18 cellular contexts compared by ENCODE assay signal in genomic region chrX:79095441-79096338, GRCh38. TPM values are rescaled to one million over a fixed set of nuclear protein-coding genes. Genes with fewer than 3 reads are reported as not detected.
DNase-seq lines count a peak whose midpoint lies in the region; ATAC-seq, FAIRE-seq and TF ChIP-seq lines count a peak whose summit lies in the region.
"Had no signal": no experiment of that assay in that cellular context is flagged by ENCODE, and none has a peak within 500 bp of the region (broad histone marks: within the 10 kb centered on the region; RNA-seq: fewer than 3 reads in every experiment).

No MANE protein-coding gene starts in this region.

- peaks cover 26% of the 10 kb centered on the region for H3K36me3 Mint-ChIP-seq in activated CD8-positive, alpha-beta T cell treated with anti-CD3 and anti-CD28 coated beads, Interleukin-2, amount 10 ng/mL, durations not matched to agents 7 days and 5 days (ENCODE audit: low read depth)
- H3K36me3 Mint-ChIP-seq in memory B cell (peaks cover 2% of the 10 kb centered on the region), HFFc6 (ENCODE audit: low read depth) (no peaks in the 10 kb centered on the region)

- no peak overlapping the region for H3K14ac ChIP-seq in trophoblast cell (ENCODE audit: low read length)

- in situ Hi-C loops in HepG2 (cut with HindIII; ENCODE audit: extremely low pct_ligation_motif_present, low pct_unique_long_range_greater_than_20kb): no loop called here

- H3K4me3 Mint-ChIP-seq in activated CD8-positive, alpha-beta T cell treated with anti-CD3 and anti-CD28 coated beads, Interleukin-2, amount 10 ng/mL, durations not matched to agents 7 days and 5 days: peak overlapping the region; percentile 60
- H3K4me3 Mint-ChIP-seq in memory B cell (peak overlapping the region; percentile 69), HFFc6 (no peak overlapping the region)

- H3K79me1 ChIP-seq in trophoblast cell (ENCODE audit: low read length): no peaks in the 10 kb centered on the region

- no peak for FAIRE-seq in HepG2 (lab: Jason Lieb, UNC)

- DNase-seq in HepG2 (ENCODE audit: low spot score) (no peak), memory B cell (ENCODE audit: low spot score in 2 of 2) (no peak), trophoblast cell (no peak), HFFc6 (no peak), NCI-H774 (lab: John Stamatoyannopoulos, UW) (no peak)
- peak; percentile 27 for DNase-seq in activated CD8-positive, alpha-beta T cell treated with anti-CD3 and anti-CD28 coated beads, Interleukin-2, amount 10 ng/mL, durations not matched to agents 7 days and 5 days
- DNase-seq: activated CD4-positive, alpha-beta T cell treated with anti-CD3 and anti-CD28 coated beads for 1 hour; DMS79 treated with DMSO at 0.1 percent for 48 hours; mesendoderm; NCI-H187; NCI-H69; occipital lobe; stimulated activated CD4-positive, alpha-beta T cell treated with anti-CD3 and anti-CD28 coated beads, Interleukin-12 subunit alpha, Interleukin-12 subunit beta, amount 100 ng/mL, for 4 hours; thyroid gland had no signal

- no peaks in the 10 kb centered on the region for H4K20me1 ChIP-seq in HepG2 (ENCODE audit: insufficient read depth, low read length)
- H4K20me1 ChIP-seq: BLaER1 had no signal

- H3K9me3 ChIP-seq in liver (ENCODE audit: control insufficient read depth in 4 of 4, low read length in 3 of 4) (no peaks in the 10 kb centered on the region), HepG2 (ENCODE audit: low read length) (no peaks in the 10 kb centered on the region), trophoblast cell (ENCODE audit: insufficient read depth, low read depth, low read length) (no peaks in the 10 kb centered on the region)
- H3K9me3 ChIP-seq: BLaER1, thyroid gland had no signal

- no peak for TF ChIP-seq RAD21 in liver (IDR thresholded peaks at IDR 0.05)
- no peak for TF ChIP-seq RAD21 in HepG2 (CRISPR knock-in tag; IDR thresholded peaks at IDR 0.05)

- no peak overlapping the region for H4K8ac ChIP-seq in trophoblast cell (ENCODE audit: low read depth, low read length)

- no peak overlapping the region for H2BK120ac ChIP-seq in trophoblast cell (ENCODE audit: insufficient read depth, low read length, poor library complexity)

- no peak overlapping the region for H2BK5ac ChIP-seq in trophoblast cell (ENCODE audit: low read depth, low read length, poor library complexity)

- intact Hi-C loops in HepG2 (cut with micrococcal nuclease; ENCODE audit: unreplicated experiment): no loop called here

- no peak overlapping the region for H3K18ac ChIP-seq in trophoblast cell (ENCODE audit: low read length)

- H3K36me3 ChIP-seq in liver (ENCODE audit: control insufficient read depth in 4 of 4, insufficient read depth in 3 of 4, low read depth in 1 of 4, low read length in 3 of 4) (no peaks in the 10 kb centered on the region), HepG2 (replicated peaks in 1 of 2; ENCODE audit: control insufficient read depth in 1 of 2, insufficient read depth in 2 of 2, low read length in 2 of 2) (no peaks in the 10 kb centered on the region), trophoblast cell (ENCODE audit: control insufficient read depth in 1 of 2, insufficient read depth in 2 of 2, low read length in 2 of 2) (no peaks in the 10 kb centered on the region)
- H3K36me3 ChIP-seq: BLaER1, thyroid gland had no signal

- H3K4me1 ChIP-seq in liver (ENCODE audit: control insufficient read depth in 4 of 4, insufficient read depth in 4 of 4, low read length in 3 of 4) (no peaks in the 10 kb centered on the region), HepG2 (ENCODE audit: insufficient read depth, low read length) (no peaks in the 10 kb centered on the region), trophoblast cell (ENCODE audit: control insufficient read depth in 1 of 2, insufficient read depth in 2 of 2, low read length in 2 of 2) (no peaks in the 10 kb centered on the region)
- H3K4me1 ChIP-seq: BLaER1, thyroid gland had no signal

- no peak overlapping the region for H3K23ac ChIP-seq in trophoblast cell (ENCODE audit: low read length)

- H3K27ac ChIP-seq in liver (ENCODE audit: low read depth in 1 of 2, low read length in 2 of 2) (peak overlapping the region in 1 of 2 donors; percentile 20), HepG2 (ENCODE audit: extremely low read length, insufficient read depth, low read length) (no peak overlapping the region), trophoblast cell (ENCODE audit: low read depth, low read length) (no peak overlapping the region)
- H3K27ac ChIP-seq: BLaER1, thyroid gland had no signal

- H3K27ac Mint-ChIP-seq in activated CD8-positive, alpha-beta T cell treated with anti-CD3 and anti-CD28 coated beads, Interleukin-2, amount 10 ng/mL, durations not matched to agents 7 days and 5 days: peak overlapping the region; percentile 90
- H3K27ac Mint-ChIP-seq in memory B cell (peak overlapping the region; percentile 92), HFFc6 (no peak overlapping the region)

- H4K12ac ChIP-seq in trophoblast cell (ENCODE audit: low read depth, low read length): no peak overlapping the region

- TF ChIP-seq CTCF in liver (IDR thresholded peaks at IDR 0.05; ENCODE audit: low read depth, low read length, missing input control) (no peak), HepG2 (CRISPR knock-in tag; IDR thresholded peaks at IDR 0.05) (no peak), HFFc6 (IDR thresholded peaks at IDR 0.05) (no peak)

- H3K9ac ChIP-seq in liver (ENCODE audit: low read depth in 1 of 2, low read length in 2 of 2) (no peak overlapping the region), HepG2 (ENCODE audit: insufficient read depth, low read depth, low read length) (no peak overlapping the region), trophoblast cell (ENCODE audit: low read length) (no peak overlapping the region)
- H3K9ac ChIP-seq: BLaER1 had no signal

- no peak overlapping the region for H3K4ac ChIP-seq in trophoblast cell (ENCODE audit: low read depth, low read length)

- POLR2A ChIA-PET in HepG2 (lab: Yijun Ruan, JAX): no interaction called here
- POLR2A ChIA-PET in activated CD8-positive, alpha-beta T cell treated with anti-CD3 and anti-CD28 coated beads, Interleukin-2, amount 10 ng/mL, durations not matched to agents 7 days and 5 days (lab: Charles Lee): interaction anchor here (0.7 to 2.1 kb wide), 4 partner anchors 12 to 57 kb away, joined by 3 to 18 read pairs (median 6); no protein-coding TSS in a partner anchor

- peaks cover 68% of the 10 kb centered on the region for H3K4me1 Mint-ChIP-seq in activated CD8-positive, alpha-beta T cell treated with anti-CD3 and anti-CD28 coated beads, Interleukin-2, amount 10 ng/mL, durations not matched to agents 7 days and 5 days (ENCODE audit: low read depth)
- H3K4me1 Mint-ChIP-seq in memory B cell (peaks cover 20% of the 10 kb centered on the region), HFFc6 (ENCODE audit: low read depth) (no peaks in the 10 kb centered on the region)

- no peak overlapping the region for H3K4me3 ChIP-seq in liver (ENCODE audit: low read depth in 1 of 3, low read length in 3 of 3)
- no peak overlapping the region for H3K4me3 ChIP-seq in HepG2 (replicated peaks in 1 of 3; ENCODE audit: insufficient read depth in 1 of 3, low read depth in 2 of 3, low read length in 3 of 3)
- no peak overlapping the region for H3K4me3 ChIP-seq in trophoblast cell (ENCODE audit: low read depth, low read length)
- H3K4me3 ChIP-seq: BLaER1, thyroid gland had no signal

- H3K27me3 Mint-ChIP-seq in activated CD8-positive, alpha-beta T cell treated with anti-CD3 and anti-CD28 coated beads, Interleukin-2, amount 10 ng/mL, durations not matched to agents 7 days and 5 days (ENCODE audit: low read depth): no peaks in the 10 kb centered on the region
- H3K27me3 Mint-ChIP-seq in memory B cell (no peaks in the 10 kb centered on the region), HFFc6 (ENCODE audit: insufficient read depth) (no peaks in the 10 kb centered on the region)

- H3K4me2 ChIP-seq in HepG2 (ENCODE audit: low read depth, low read length): no peak overlapping the region
- H3K4me2 ChIP-seq in trophoblast cell (ENCODE audit: low read length): no peak overlapping the region
- H3K4me2 ChIP-seq: BLaER1 had no signal

- H2AK5ac ChIP-seq in trophoblast cell (ENCODE audit: low read length): no peak overlapping the region

- ATAC-seq in HepG2 (no peak), memory B cell (ENCODE audit: low read depth) (no peak), GM18870 (IDR thresholded peaks at IDR 0.05; ENCODE audit: unreplicated experiment) (no peak)
- ATAC-seq in activated CD8-positive, alpha-beta T cell treated with anti-CD3 and anti-CD28 coated beads, Interleukin-2, amount 10 ng/mL, durations not matched to agents 7 days and 5 days: peak; percentile 43

- H4K91ac ChIP-seq in trophoblast cell (ENCODE audit: low read depth, low read length): no peak overlapping the region

- peaks cover 6% of the 10 kb centered on the region for H3K9me3 Mint-ChIP-seq in activated CD8-positive, alpha-beta T cell treated with anti-CD3 and anti-CD28 coated beads, Interleukin-2, amount 10 ng/mL, durations not matched to agents 7 days and 5 days (ENCODE audit: insufficient read depth)
- H3K9me3 Mint-ChIP-seq in memory B cell: peaks cover 6% of the 10 kb centered on the region
- H3K9me3 Mint-ChIP-seq in HFFc6: no peaks in the 10 kb centered on the region

- no TSS peak for BruUV-seq in HepG2 (replicated peaks; lab: Mats Ljungman, UMichigan)

- CTCF ChIA-PET in HepG2 (lab: Yijun Ruan, JAX; ENCODE audit: low intra/inter-chr PET ratio, low total read pairs): no interaction called here
- CTCF ChIA-PET in activated CD8-positive, alpha-beta T cell treated with anti-CD3 and anti-CD28 coated beads, Interleukin-2, amount 10 ng/mL, durations not matched to agents 7 days and 5 days (lab: Charles Lee): interaction anchor here (0.8 to 1.7 kb wide), 6 partner anchors 12 to 150 kb away, joined by 3 to 11 read pairs (median 3); partner anchors contain the start of gene GPR174

- no peak overlapping the region for H2AFZ ChIP-seq in HepG2 (ENCODE audit: low read length)
- H2AFZ ChIP-seq in trophoblast cell (ENCODE audit: insufficient read depth, low read length, poor library complexity): no peak overlapping the region

- no peak for TF ChIP-seq POLR2A in HepG2 (IDR thresholded peaks at IDR 0.05; ENCODE audit: insufficient read depth in 1 of 2, low read depth in 2 of 2, low read length in 2 of 2)

- TF ChIP-seq EP300 in HepG2 (IDR thresholded peaks at IDR 0.05; ENCODE audit: low read depth in 2 of 2, low read length in 2 of 2) (no peak), HepG2 (CRISPR knock-in tag; IDR thresholded peaks at IDR 0.05; ENCODE audit: borderline replicate concordance) (no peak)

- H3K79me2 ChIP-seq in HepG2 (ENCODE audit: insufficient read depth, low read length): no peaks in the 10 kb centered on the region
- H3K79me2 ChIP-seq in trophoblast cell (ENCODE audit: control insufficient read depth, insufficient read depth, low read length, poor library complexity): no peaks in the 10 kb centered on the region

- H2BK12ac ChIP-seq in trophoblast cell (ENCODE audit: low read length): no peak overlapping the region

- H3K27me3 ChIP-seq in liver (ENCODE audit: control insufficient read depth in 4 of 4, insufficient read depth in 4 of 4, low read length in 3 of 4) (peaks cover 0 to 2% (median 0%) of the 10 kb centered on the region in 4 donors), HepG2 (ENCODE audit: control insufficient read depth in 1 of 2, insufficient read depth in 2 of 2, low read length in 2 of 2) (no peaks in the 10 kb centered on the region), trophoblast cell (ENCODE audit: insufficient read depth, low read length) (no peaks in the 10 kb centered on the region)
- H3K27me3 ChIP-seq: thyroid gland had no signal

- WGBS in liver: 62% methylated on average over 3 of the region's 3 CpGs
- 63% methylated on average over 3 of the region's 3 CpGs for WGBS in HepG2 (ENCODE audit: low lambda C conversion rate)
- WGBS in trophoblast cell (ENCODE audit: extremely low coverage, insufficient coverage, insufficient read length): no CpG with 5 or more reads among the region's 3 CpGs

RNA-seq across cellular contexts. Expression of gene GPR174, which starts 48.8 kb away (rescaled TPM):
- 1 to 10 TPM; 1.0 to 1.9 TPM for total RNA-seq in liver
- polyA plus RNA-seq in liver: under 1 TPM; 0.07 to 0.20 TPM
- not detected in 2 replicates for total RNA-seq in HepG2 (2016; rRNA removed; fragmentation: Illumina TruSeq; extraction: Trizol)
- total RNA-seq in HepG2 (2016; cell fraction: cytosol; rRNA removed; fragmentation: Illumina TruSeq; extraction: Trizol; ENCODE audit: low read depth): not detected in 2 replicates
- not detected in 2 replicates for total RNA-seq in HepG2 (2016; cell fraction: insoluble cytoplasmic fraction; rRNA removed; fragmentation: Illumina TruSeq; extraction: Trizol)
- total RNA-seq in HepG2 (2016; cell fraction: membrane; rRNA removed; fragmentation: Illumina TruSeq; extraction: Trizol): not detected in 2 replicates
- not detected in 2 replicates for total RNA-seq in HepG2 (2016; cell fraction: nucleus; rRNA removed; fragmentation: Illumina TruSeq; extraction: Trizol)
- polyA plus RNA-seq in HepG2 (2011; rRNA removed): not detected in 2 replicates
- polyA plus RNA-seq in HepG2 (2011; cell fraction: cytosol; rRNA removed): not detected in 2 replicates
- not detected in 2 replicates for polyA plus RNA-seq in HepG2 (2011; cell fraction: nucleus; rRNA removed)
- polyA plus RNA-seq in HepG2 (2012): not detected in 2 replicates
- polyA plus RNA-seq in HepG2 (2016; cell fraction: cytosol; fragmentation: Illumina TruSeq; extraction: Trizol; ENCODE audit: low read depth): not detected in 2 replicates
- polyA plus RNA-seq in HepG2 (2016; cell fraction: insoluble cytoplasmic fraction; fragmentation: Illumina TruSeq; extraction: Trizol; ENCODE audit: low read depth): not detected in 2 replicates
- polyA plus RNA-seq in HepG2 (2016; cell fraction: membrane; fragmentation: Illumina TruSeq; extraction: Trizol; ENCODE audit: low read depth): not detected in 2 replicates
- not detected in 2 replicates for polyA plus RNA-seq in HepG2 (2016; cell fraction: nucleus; fragmentation: Illumina TruSeq; extraction: Trizol; ENCODE audit: insufficient read depth, low read depth)
- polyA minus RNA-seq in HepG2 (2011; rRNA and poly(A)+ RNA removed; ENCODE audit: low replicate concordance): 0.23 TPM in 1 of 2 replicates, not detected in the other
- not detected in 2 replicates for polyA minus RNA-seq in HepG2 (2011; cell fraction: cytosol; rRNA and poly(A)+ RNA removed)
- not detected in 2 replicates for polyA minus RNA-seq in HepG2 (2011; cell fraction: nucleus; rRNA and poly(A)+ RNA removed)
- total RNA-seq in activated CD8-positive, alpha-beta T cell treated with anti-CD3 and anti-CD28 coated beads, Interleukin-2, amount 10 ng/mL, durations not matched to agents 7 days and 5 days: 10 to 100 TPM; 19.8 to 20.0 TPM
- not detected in 2 replicates for polyA plus RNA-seq in trophoblast cell (2013)
- total RNA-seq in HFFc6 (2021; fragmentation: NEBNext Ultra II Directional; extraction: Animal tissue kit (Norgen Biotek cat#: 25700)): not detected
- total RNA-seq: LHCN-M2, occipital lobe had no signal

Comparison
In these comparisons a context has a peak if more than half of its experiments do, and no peak if none do; other contexts are left out.
1. RNA of gene GPR174, which starts 48.8 kb away (total RNA-seq): 19.8 to 20.0 TPM in activated CD8-positive, alpha-beta T cell treated with anti-CD3 and anti-CD28 coated beads, Interleukin-2, amount 10 ng/mL, durations not matched to agents 7 days and 5 days; 1.0 to 1.9 TPM in liver, not detected in HepG2 and not detected in HFFc6; every median in the first group is over 4 times any median in the second.